27 cellular contexts compared by ENCODE assay signal in the genomic region with DNA sequence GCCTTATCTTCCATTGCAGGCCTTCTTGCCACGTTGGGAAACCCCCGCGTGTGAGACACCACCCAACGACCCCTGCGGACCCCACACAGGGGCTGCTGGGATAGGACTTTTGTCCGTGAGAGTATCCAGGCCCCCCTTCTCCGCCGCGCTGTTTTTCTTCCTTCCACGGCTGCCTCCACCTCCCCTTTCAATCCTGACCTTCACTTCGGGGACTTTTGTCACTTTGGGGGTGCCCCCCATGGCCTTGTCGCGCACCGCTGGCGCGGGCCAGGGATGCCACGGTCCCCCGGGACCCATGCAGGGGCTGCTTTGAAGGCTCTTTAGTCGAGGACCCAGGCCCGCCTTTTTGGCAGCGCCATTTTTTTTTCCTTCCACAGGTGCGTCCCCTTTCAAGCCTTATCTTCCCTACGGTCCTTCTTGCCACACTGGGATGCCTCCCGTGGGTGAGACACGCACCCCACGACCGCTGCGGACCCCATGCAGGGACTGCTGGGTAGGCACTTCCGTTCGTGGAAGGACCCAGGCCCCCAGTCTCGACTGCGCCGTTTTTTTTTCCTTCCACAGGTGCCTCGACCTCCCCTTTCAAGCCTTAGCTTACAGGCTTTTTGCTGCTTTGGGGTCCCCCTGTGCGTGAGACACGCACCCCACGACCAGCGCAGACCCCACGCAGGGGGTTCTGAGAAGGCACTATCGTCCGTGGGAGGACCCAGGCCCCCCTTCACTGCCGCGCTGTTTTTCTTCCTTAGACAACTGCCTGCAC.
DNase-seq lines count a peak whose midpoint lies in the region; ATAC-seq and TF ChIP-seq lines count a peak whose summit lies in the region.
"Had no signal": no experiment of that assay in that cellular context is flagged by ENCODE, and none has a peak within 500 bp of the region (broad histone marks: within the 10 kb centered on the region; RNA-seq: fewer than 3 reads in every experiment).

No MANE protein-coding gene starts in this region.

- POLR2A ChIA-PET in Caco-2 (lab: Charles Lee): no interaction called here

- no peaks in the 10 kb centered on the region for H3K27me3 ChIP-seq in Caco-2 (replicated peaks; ENCODE audit: control insufficient read depth, insufficient read depth, low read length)
- H3K27me3 ChIP-seq: cardiac muscle cell had no signal

- no peaks in the 10 kb centered on the region for H3K36me3 Mint-ChIP-seq in Caco-2 (ENCODE audit: insufficient read depth, unreplicated experiment)

- ATAC-seq in sciatic nerve (no peak), GM19023 (IDR thresholded peaks at IDR 0.05; ENCODE audit: unreplicated experiment) (no peak)
- ATAC-seq: GM12878, left colon had no signal

- peaks cover 4% of the 10 kb centered on the region for H3K27me3 Mint-ChIP-seq in Caco-2 (ENCODE audit: insufficient read depth, unreplicated experiment)

- H3K36me3 ChIP-seq in Caco-2 (ENCODE audit: control insufficient read depth, insufficient read depth, low read length): no peaks in the 10 kb centered on the region
- H3K36me3 ChIP-seq: cardiac muscle cell, thoracic aorta had no signal

- no TSS peak for BruUV-seq in Caco-2 (replicated peaks; lab: Mats Ljungman, UMichigan)

- H3K9me3 ChIP-seq in Caco-2: peaks cover 38% of the 10 kb centered on the region
- H3K9me3 ChIP-seq: thoracic aorta had no signal

- H3K9me3 Mint-ChIP-seq in Caco-2 (ENCODE audit: unreplicated experiment): peaks cover 55% of the 10 kb centered on the region

- H3K4me1 Mint-ChIP-seq in Caco-2 (ENCODE audit: low read depth, unreplicated experiment): peaks cover 8% of the 10 kb centered on the region
- H3K4me1 Mint-ChIP-seq: nephron progenitor cell had no signal

- intact Hi-C loops in Caco-2 (cut with micrococcal nuclease; ENCODE audit: unreplicated experiment) (no loop called here), sciatic nerve (cut with DNase I) (no loop called here)

- H3K4me1 ChIP-seq in Caco-2: no peaks in the 10 kb centered on the region

- CTCF ChIA-PET in Caco-2 (lab: Charles Lee): no interaction called here

- peak overlapping the region; percentile 69 for H3K4me3 Mint-ChIP-seq in Caco-2 (ENCODE audit: unreplicated experiment)
- H3K4me3 Mint-ChIP-seq: nephron progenitor cell; T-helper 2 cell treated with Interferon-gamma antibody and Interleukin-4, amounts not matched to agents 5 μg/mL and 100 μg/mL, for 36 hours had no signal

- H3K4me3 ChIP-seq in Caco-2 (ENCODE audit: low read depth, low read length): no peak overlapping the region
- H3K4me3 ChIP-seq: cardiac muscle cell, GM12878, skin epidermis, thoracic aorta had no signal

- peak; percentile 11 for DNase-seq in activated CD8-positive, alpha-beta memory T cell treated with anti-CD3 and anti-CD28 coated beads, Interleukin-2, amount 50 U/mL, for 4 hours
- no peak for DNase-seq in activated CD8-positive, alpha-beta memory T cell treated with anti-CD3 and anti-CD28 coated beads for 24 hours
- peak in 1 of 2 experiments; percentile 30 for DNase-seq in Caco-2
- peak; percentile 25 for DNase-seq in ecto neural progenitor cell (ENCODE audit: low spot score)
- DNase-seq in sciatic nerve (ENCODE audit: low spot score): peak; percentile 35
- DNase-seq in NK-92 (lab: John Stamatoyannopoulos, UW; ENCODE audit: unreplicated experiment): no peak
- DNase-seq in NCI-H774 (lab: John Stamatoyannopoulos, UW): no peak
- DNase-seq: activated CD4-positive, alpha-beta T cell treated with anti-CD3 and anti-CD28 coated beads, Interleukin-2, amount 50 U/mL, for 1 hour; activated naive CD4-positive, alpha-beta T cell treated with Interleukin-2 at 50 U/mL for 16 hours; amygdala; dermis blood vessel endothelial cell; DMS53; glutamatergic neuron; HCEC 1CT; NCI-H2029; NCI-H446 treated with DMSO at 0.1 percent for 48 hours; nephron progenitor cell; NK-92 treated with Interleukin-12 subunit alpha and Interleukin-12 subunit beta, amount 100 ng/mL, for 24 hours; stimulated activated CD4-positive, alpha-beta T cell treated with anti-CD3 and anti-CD28 coated beads, Interleukin-2, amount 100 ng/mL, for 48 hours; stimulated activated naive CD4-positive, alpha-beta T cell had no signal

- no peak for TF ChIP-seq CTCF in Caco-2 (IDR thresholded peaks at IDR 0.05; ENCODE audit: insufficient read depth in 1 of 2, low read depth in 1 of 2, low read length in 1 of 2, severe bottlenecking in 1 of 2, unreplicated experiment in 1 of 2)

- no peak overlapping the region for H3K27ac Mint-ChIP-seq in Caco-2 (ENCODE audit: unreplicated experiment)
- H3K27ac Mint-ChIP-seq: nephron progenitor cell; T-helper 2 cell treated with Interferon-gamma antibody and Interleukin-4, amounts not matched to agents 5 μg/mL and 100 μg/mL, for 36 hours had no signal

Comparison
In these comparisons a context has a peak if more than half of its experiments do, and no peak if none do; other contexts are left out.
1. DNase-seq: peak in activated CD8-positive, alpha-beta memory T cell treated with anti-CD3 and anti-CD28 coated beads, Interleukin-2, amount 50 U/mL, for 4 hours (single experiment), ecto neural progenitor cell (single experiment) and sciatic nerve (single experiment); none in activated CD8-positive, alpha-beta memory T cell treated with anti-CD3 and anti-CD28 coated beads for 24 hours (single experiment), NK-92 (single experiment) and NCI-H774 (single experiment).